ENCODE assay signal across 15 cellular contexts in the genomic region with DNA sequence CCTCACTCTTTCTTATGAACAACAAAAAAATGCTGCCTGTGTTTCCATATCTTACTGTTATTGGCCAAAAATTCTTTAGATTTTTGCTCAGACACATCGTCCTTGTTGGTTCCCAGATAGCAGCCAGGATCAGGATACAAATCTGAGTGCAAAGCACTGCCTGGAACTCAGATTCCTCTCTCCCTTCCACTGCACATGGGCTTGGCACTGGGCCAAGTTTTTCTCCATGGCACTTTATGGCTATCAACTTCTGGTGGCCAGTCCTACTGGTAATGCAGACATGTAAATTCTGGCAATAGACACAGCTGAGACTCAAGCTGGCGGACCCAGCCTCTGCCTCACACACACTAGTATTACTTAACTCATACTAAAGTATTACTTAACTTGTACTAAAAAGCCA.
DNase-seq lines count a peak whose midpoint lies in the region; ATAC-seq and TF ChIP-seq lines count a peak whose summit lies in the region.
"Had no signal": no experiment of that assay in that cellular context is flagged by ENCODE, and none has a peak within 500 bp of the region (broad histone marks: within the 10 kb centered on the region; RNA-seq: fewer than 3 reads in every experiment).

No MANE protein-coding gene starts in this region.

- H3K14ac ChIP-seq in IMR-90 (replicated peaks; ENCODE audit: low read depth, low read length): no peak overlapping the region

- dilution Hi-C loops in IMR-90 (cut with HindIII; ENCODE audit: low sequenced_read_pairs, unreplicated experiment): no loop called here

- no peaks in the 10 kb centered on the region for H3K79me2 ChIP-seq in fibroblast of lung (ENCODE audit: control insufficient read depth, insufficient read depth, low read length)

- no peak overlapping the region for H2BK120ac ChIP-seq in IMR-90 (ENCODE audit: low read depth, low read length)

- H3K4me1 Mint-ChIP-seq in neural crest cell: peaks cover 22% of the 10 kb centered on the region
- H3K4me1 Mint-ChIP-seq in stimulated activated effector memory CD8-positive, alpha-beta T cell treated with anti-CD3 and anti-CD28 coated beads, Interleukin-12 subunit alpha, Interleukin-12 subunit beta, amount 100 ng/mL, for 72 hours: no peaks in the 10 kb centered on the region
- H3K4me1 Mint-ChIP-seq: activated naive CD8-positive, alpha-beta T cell treated with anti-CD3 and anti-CD28 coated beads, Interleukin-2, amount 10 ng/mL, durations not matched to agents 7 days and 5 days; CD14-positive monocyte had no signal

- intact Hi-C loops in IMR-90 (cut with micrococcal nuclease): loop anchor here (5.0 to 10.0 kb wide), 2 partner anchors 167 to 409 kb away; no protein-coding TSS in a partner anchor

- no peak overlapping the region for H3K18ac ChIP-seq in IMR-90 (ENCODE audit: low read depth, low read length)

- H3K36me3 Mint-ChIP-seq in neural crest cell (ENCODE audit: low read depth): peaks cover 5% of the 10 kb centered on the region
- no peaks in the 10 kb centered on the region for H3K36me3 Mint-ChIP-seq in stimulated activated effector memory CD8-positive, alpha-beta T cell treated with anti-CD3 and anti-CD28 coated beads, Interleukin-12 subunit alpha, Interleukin-12 subunit beta, amount 100 ng/mL, for 72 hours
- H3K36me3 Mint-ChIP-seq: activated naive CD8-positive, alpha-beta T cell treated with anti-CD3 and anti-CD28 coated beads, Interleukin-2, amount 10 ng/mL, durations not matched to agents 7 days and 5 days; CD14-positive monocyte had no signal

- no CpG with 5 or more reads among the region's 2 CpGs for WGBS in IMR-90 (ENCODE audit: extremely low coverage in 2 of 2, insufficient read length in 1 of 2), 2 experiments

- CTCF ChIA-PET in IMR-90 (lab: Yijun Ruan, JAX): no interaction called here

- H4K91ac ChIP-seq in IMR-90 (ENCODE audit: insufficient read depth, low read depth, low read length): no peak overlapping the region

- H2BK5ac ChIP-seq in IMR-90 (ENCODE audit: low read depth, low read length, poor library complexity, severe bottlenecking): no peak overlapping the region

- H3K27me3 ChIP-seq in IMR-90 (ENCODE audit: control insufficient read depth, insufficient read depth, low read length) (no peaks in the 10 kb centered on the region), fibroblast of lung (ENCODE audit: control insufficient read depth, insufficient read depth, low read length) (no peaks in the 10 kb centered on the region)
- H3K27me3 ChIP-seq: colonic mucosa had no signal

- DNase-seq in Daoy (ENCODE audit: low read depth) (peak; percentile 14), IMR-90 (peak; percentile 35), fibroblast of lung (ENCODE audit: low read depth in 2 of 2) (peak; percentile 37 to 39), neural crest cell (ENCODE audit: low read depth, low spot score) (no peak), kidney glomerular epithelial cell (lab: John Stamatoyannopoulos, UW) (no peak), cortex of kidney (lab: John Stamatoyannopoulos, UW) (no peak)
- DNase-seq in stimulated activated effector memory CD8-positive, alpha-beta T cell treated with anti-CD3 and anti-CD28 coated beads, Interleukin-12 subunit alpha, Interleukin-12 subunit beta, amount 100 ng/mL, for 72 hours (ENCODE audit: low spot score in 2 of 2): no peak
- DNase-seq: activated CD4-positive, CD25-positive, alpha-beta regulatory T cell treated with anti-CD3 and anti-CD28 coated beads, Interleukin-2, amount 50 U/mL, for 72 hours; activated naive CD8-positive, alpha-beta T cell treated with anti-CD3 and anti-CD28 coated beads, Interleukin-2, amount 10 ng/mL, durations not matched to agents 7 days and 5 days; colonic mucosa; PC-9 had no signal

- ATAC-seq in IMR-90 (ENCODE audit: low read depth): peak; percentile 30
- no peak for ATAC-seq in stimulated activated effector memory CD8-positive, alpha-beta T cell treated with anti-CD3 and anti-CD28 coated beads, Interleukin-12 subunit alpha, Interleukin-12 subunit beta, amount 100 ng/mL, for 72 hours
- no peak for ATAC-seq in HG02642 (IDR thresholded peaks at IDR 0.05; ENCODE audit: poor library complexity, unreplicated experiment)

- POLR2A ChIA-PET in IMR-90 (lab: Charles Lee; ENCODE audit: unreplicated experiment): no interaction called here

- H3K27ac Mint-ChIP-seq in neural crest cell (ENCODE audit: unreplicated experiment): peak overlapping the region; percentile 51
- H3K27ac Mint-ChIP-seq in stimulated activated effector memory CD8-positive, alpha-beta T cell treated with anti-CD3 and anti-CD28 coated beads, Interleukin-12 subunit alpha, Interleukin-12 subunit beta, amount 100 ng/mL, for 72 hours: no peak overlapping the region
- H3K27ac Mint-ChIP-seq: activated naive CD8-positive, alpha-beta T cell treated with anti-CD3 and anti-CD28 coated beads, Interleukin-2, amount 10 ng/mL, durations not matched to agents 7 days and 5 days; CD14-positive monocyte; T-helper 1 cell treated with Interleukin-12 subunit alpha and Interleukin-12 subunit beta and Interleukin-4 antibody, amounts not matched to agents 30 μg/mL and 1 μg/mL, for 36 hours had no signal

- H3K23ac ChIP-seq in IMR-90 (ENCODE audit: low read depth, low read length): no peak overlapping the region

- H3K4ac ChIP-seq in IMR-90 (ENCODE audit: low read depth, low read length): no peak overlapping the region

- H3K9ac ChIP-seq in IMR-90 (ENCODE audit: low read depth, low read length) (no peak overlapping the region), fibroblast of lung (ENCODE audit: insufficient read depth, low read length) (no peak overlapping the region)

- no TSS peak for BruUV-seq in IMR-90 (replicated peaks; lab: Mats Ljungman, UMichigan)

- H3K4me2 ChIP-seq in IMR-90 (ENCODE audit: low read depth, low read length) (no peak overlapping the region), fibroblast of lung (ENCODE audit: extremely low read depth, insufficient read depth, low read length) (no peak overlapping the region)
- H3K4me2 ChIP-seq: PC-9 had no signal

- no peaks in the 10 kb centered on the region for H3K27me3 Mint-ChIP-seq in neural crest cell (ENCODE audit: low read depth)
- H3K27me3 Mint-ChIP-seq: activated naive CD8-positive, alpha-beta T cell treated with anti-CD3 and anti-CD28 coated beads, Interleukin-2, amount 10 ng/mL, durations not matched to agents 7 days and 5 days had no signal

- H3K27ac ChIP-seq in IMR-90 (ENCODE audit: insufficient read depth, low read length): no peak overlapping the region
- no peak overlapping the region for H3K27ac ChIP-seq in fibroblast of lung (ENCODE audit: insufficient read depth, low read length)
- H3K27ac ChIP-seq: colonic mucosa, PC-9 had no signal

- no peak overlapping the region for H2AK5ac ChIP-seq in IMR-90 (ENCODE audit: low read depth, low read length)

- H2AFZ ChIP-seq in IMR-90 (replicated peaks; ENCODE audit: low read length, poor library complexity): no peak overlapping the region
- H2AFZ ChIP-seq in fibroblast of lung (ENCODE audit: low read length): no peak overlapping the region
- H2AFZ ChIP-seq: PC-9 had no signal

- H2BK20ac ChIP-seq in IMR-90 (ENCODE audit: low read depth, low read length): peak overlapping the region; percentile 68; the same call in 1 of the 2 replicates

- TF ChIP-seq POLR2A in IMR-90 (IDR thresholded peaks at IDR 0.05; ENCODE audit: low read depth, low read length): no peak

- no peak overlapping the region for H3K4me3 ChIP-seq in IMR-90 (ENCODE audit: insufficient read depth, low read depth, low read length)
- no peak overlapping the region for H3K4me3 ChIP-seq in fibroblast of lung (replicated peaks in 1 of 4; ENCODE audit: control extremely low read depth in 1 of 4, insufficient read depth in 1 of 4, low read depth in 3 of 4, low read length in 4 of 4)
- H3K4me3 ChIP-seq: colonic mucosa, PC-9 had no signal

- in situ Hi-C loops in IMR-90 (cut with MboI; ENCODE audit: low sequenced_read_pairs): no loop called here

- H4K8ac ChIP-seq in IMR-90 (ENCODE audit: low read depth in 2 of 2, low read length in 2 of 2): no peak overlapping the region

- H3K9me3 Mint-ChIP-seq in neural crest cell: peaks cover 2% of the 10 kb centered on the region
- H3K9me3 Mint-ChIP-seq in stimulated activated effector memory CD8-positive, alpha-beta T cell treated with anti-CD3 and anti-CD28 coated beads, Interleukin-12 subunit alpha, Interleukin-12 subunit beta, amount 100 ng/mL, for 72 hours: no peaks in the 10 kb centered on the region
- H3K9me3 Mint-ChIP-seq: activated naive CD8-positive, alpha-beta T cell treated with anti-CD3 and anti-CD28 coated beads, Interleukin-2, amount 10 ng/mL, durations not matched to agents 7 days and 5 days; stimulated activated naive CD8-positive, alpha-beta T cell treated with anti-CD3 and anti-CD28 coated beads, Interleukin-15, Interleukin-2, amounts not matched to agents 100 ng/mL and 50 ng/mL, for 24 hours; T-helper 1 cell treated with Interleukin-12 subunit alpha and Interleukin-12 subunit beta and Interleukin-4 antibody, amounts not matched to agents 30 μg/mL and 1 μg/mL, for 36 hours had no signal

- TF ChIP-seq CTCF in IMR-90 (conservative IDR thresholded peaks at IDR 0.05; ENCODE audit: low read depth, low read length) (no peak), fibroblast of lung (conservative IDR thresholded peaks at IDR 0.05 in 1 of 2, IDR thresholded peaks at IDR 0.05 in 1 of 2; ENCODE audit: low read depth in 1 of 2, low read length in 2 of 2) (no peak), neural crest cell (conservative IDR thresholded peaks at IDR 0.05) (no peak)

- no peak overlapping the region for H2BK15ac ChIP-seq in IMR-90 (ENCODE audit: low read depth, low read length)

- peaks cover 10% of the 10 kb centered on the region for H3K4me1 ChIP-seq in IMR-90 (ENCODE audit: control insufficient read depth, insufficient read depth, low read length)
- H3K4me1 ChIP-seq in fibroblast of lung (ENCODE audit: control insufficient read depth, extremely low read depth, insufficient read depth, low read length): peaks cover 3% of the 10 kb centered on the region
- H3K4me1 ChIP-seq: colonic mucosa had no signal

- no peaks in the 10 kb centered on the region for H3K79me1 ChIP-seq in IMR-90 (ENCODE audit: low read depth in 1 of 2, low read length in 2 of 2)

- no peak overlapping the region for H3K56ac ChIP-seq in IMR-90 (ENCODE audit: extremely low read depth, insufficient read depth, low read length)

- no peak overlapping the region for H2AK9ac ChIP-seq in IMR-90 (replicated peaks; ENCODE audit: low read depth, low read length, poor library complexity)

- H3K4me3 Mint-ChIP-seq in neural crest cell: no peak overlapping the region
- H3K4me3 Mint-ChIP-seq in stimulated activated effector memory CD8-positive, alpha-beta T cell treated with anti-CD3 and anti-CD28 coated beads, Interleukin-12 subunit alpha, Interleukin-12 subunit beta, amount 100 ng/mL, for 72 hours: no peak overlapping the region
- H3K4me3 Mint-ChIP-seq: activated naive CD8-positive, alpha-beta T cell treated with anti-CD3 and anti-CD28 coated beads, Interleukin-2, amount 10 ng/mL, durations not matched to agents 7 days and 5 days; CD14-positive monocyte; stimulated activated naive CD8-positive, alpha-beta T cell treated with anti-CD3 and anti-CD28 coated beads, Interleukin-15, Interleukin-2, amounts not matched to agents 100 ng/mL and 50 ng/mL, for 24 hours; T-helper 1 cell treated with Interleukin-12 subunit alpha and Interleukin-12 subunit beta and Interleukin-4 antibody, amounts not matched to agents 30 μg/mL and 1 μg/mL, for 36 hours had no signal

- TF ChIP-seq RAD21 in IMR-90 (IDR thresholded peaks at IDR 0.05; ENCODE audit: low read length): no peak

- H4K20me1 ChIP-seq in IMR-90 (ENCODE audit: insufficient read depth, low read length): no peaks in the 10 kb centered on the region
- no peaks in the 10 kb centered on the region for H4K20me1 ChIP-seq in fibroblast of lung (ENCODE audit: control insufficient read depth, extremely low read depth, insufficient read depth, low read length)

- peaks cover 7% of the 10 kb centered on the region for H3K9me1 ChIP-seq in IMR-90 (ENCODE audit: insufficient read depth, low read length)

- H3K9me3 ChIP-seq in IMR-90 (ENCODE audit: control insufficient read depth, insufficient read depth, low read length) (no peaks in the 10 kb centered on the region), fibroblast of lung (ENCODE audit: control insufficient read depth, insufficient read depth, low read depth, low read length) (no peaks in the 10 kb centered on the region)
- H3K9me3 ChIP-seq: colonic mucosa had no signal

- no peak overlapping the region for H4K5ac ChIP-seq in IMR-90 (ENCODE audit: low read depth, low read length)

- no peaks in the 10 kb centered on the region for H3K36me3 ChIP-seq in IMR-90 (ENCODE audit: control insufficient read depth, insufficient read depth, low read length)
- H3K36me3 ChIP-seq in fibroblast of lung (ENCODE audit: control insufficient read depth, insufficient read depth, low read length): no peaks in the 10 kb centered on the region
- H3K36me3 ChIP-seq: colonic mucosa had no signal

Comparison
In these comparisons a context has a peak if more than half of its experiments do, and no peak if none do; other contexts are left out.
1. DNase-seq: peak in Daoy (single experiment), IMR-90 (single experiment) and fibroblast of lung (2 of 2); none in neural crest cell (single experiment), stimulated activated effector memory CD8-positive, alpha-beta T cell treated with anti-CD3 and anti-CD28 coated beads, Interleukin-12 subunit alpha, Interleukin-12 subunit beta, amount 100 ng/mL, for 72 hours (0 of 2), kidney glomerular epithelial cell (single experiment) and cortex of kidney (single experiment).